ENCODE assay signal across 8 cellular contexts in genomic region chr16:17467923-17468540, GRCh38. TPM values are rescaled to one million over a fixed set of nuclear protein-coding genes. Genes with fewer than 3 reads are reported as not detected.
DNase-seq lines count a peak whose midpoint lies in the region; TF ChIP-seq lines count a peak whose summit lies in the region.

No MANE protein-coding gene starts in this region.

- H3K27me3 ChIP-seq in NT2/D1 (ENCODE audit: insufficient read depth, insufficient read length) (peaks cover 17% of the 10 kb centered on the region), adrenal gland (no peaks in the 10 kb centered on the region), right atrium auricular region (no peaks in the 10 kb centered on the region)

- H3K4me1 ChIP-seq in NT2/D1 (ENCODE audit: insufficient read depth, insufficient read length) (peaks cover 15% of the 10 kb centered on the region), adrenal gland (replicated peaks in 1 of 2) (peaks cover 0 to 43% of the 10 kb centered on the region in 2 donors), right atrium auricular region (peaks cover 0 to 39% of the 10 kb centered on the region in 2 donors)

- peak; percentile 70 for TF ChIP-seq CTCF in GM20000 (IDR thresholded peaks at IDR 0.05; ENCODE audit: extremely low read depth, missing control alignments)
- TF ChIP-seq CTCF in adrenal gland (IDR thresholded peaks at IDR 0.05): peak; percentile 51 to 83 (median 68)
- TF ChIP-seq CTCF in right atrium auricular region (IDR thresholded peaks at IDR 0.05): peak; percentile 64 to 79

- H3K9ac ChIP-seq in NT2/D1 (ENCODE audit: insufficient read length, low read depth): no peak overlapping the region

- whole genome bisulfite sequencing in adrenal gland, 4 donors: 22 to 29% (median 25%) methylated on average over 6 of the region's 6 CpGs

- intact Hi-C loops in adrenal gland (cut with DNase I): loop anchor here in 1 of 2 donors (10.0 kb wide), 2 partner anchors 193 to 273 kb away; no protein-coding TSS in a partner anchor
- intact Hi-C loops in posterior vena cava (cut with DNase I): loop anchor here (10.0 kb wide), 2 partner anchors 113 to 123 kb away; no protein-coding TSS in a partner anchor

- DNase-seq in AG08395 (ENCODE audit: low spot score) (peak; percentile 70), GM20000 (ENCODE audit: low spot score) (peak; percentile 61), NT2/D1 (ENCODE audit: low read depth, low spot score) (peak; percentile 70), adrenal gland (peak; percentile 67 to 88 (median 78)), right atrium auricular region (ENCODE audit: low spot score) (peak; percentile 74), posterior vena cava (ENCODE audit: low spot score) (peak; percentile 87), germinal center (ENCODE audit: low spot score) (no peak), 8988T (no peak)

- H3K27ac ChIP-seq in adrenal gland (no peak overlapping the region), right atrium auricular region (peak overlapping the region in 1 of 2 donors; percentile 95)

- no peak for TF ChIP-seq POLR2A in adrenal gland (IDR thresholded peaks at IDR 0.05)

- no peaks in the 10 kb centered on the region for H3K9me3 ChIP-seq in NT2/D1 (ENCODE audit: insufficient read depth, low read length)
- H3K9me3 ChIP-seq in adrenal gland (replicated peaks in 1 of 3): no peaks in the 10 kb centered on the region
- no peaks in the 10 kb centered on the region for H3K9me3 ChIP-seq in right atrium auricular region

- no peaks in the 10 kb centered on the region for H3K36me3 ChIP-seq in NT2/D1 (ENCODE audit: insufficient read depth, insufficient read length, low read length)
- H3K36me3 ChIP-seq in adrenal gland (replicated peaks in 1 of 2): no peaks in the 10 kb centered on the region
- H3K36me3 ChIP-seq in right atrium auricular region: peaks cover 9% of the 10 kb centered on the region

- H3K4me3 ChIP-seq in NT2/D1 (ENCODE audit: insufficient read length, low read depth) (no peak overlapping the region), adrenal gland (no peak overlapping the region), right atrium auricular region (no peak overlapping the region)

RNA-seq across cellular contexts. Expression of gene XYLT1, which starts 2.7 kb away (rescaled TPM):
- total RNA-seq in adrenal gland (10 to 100 TPM in 7 of 8 donors, 1 to 10 TPM in 1; 6.6 to 67.6 (median 16.8) TPM), right atrium auricular region (10 to 100 TPM; 14.4 to 31.3 TPM), posterior vena cava (10 to 100 TPM; 32.4 to 33.1 TPM)
- polyA plus RNA-seq in adrenal gland: 10 to 100 TPM in 1 of 3 donors, 1 to 10 TPM in 2; 1.3 to 27.7 (median 2.7) TPM

Comparison
In these comparisons a context has a peak if more than half of its experiments do, and no peak if none do; other contexts are left out.
1. DNase-seq: peak in AG08395 (single experiment), GM20000 (single experiment), NT2/D1 (single experiment), adrenal gland (7 of 7), right atrium auricular region (single experiment) and posterior vena cava (single experiment); none in germinal center (single experiment) and 8988T (single experiment).
2. Peak in every context shown above with its lines, with median percentiles within 50 percentile points of each other: CTCF ChIP-seq.